ENCODE assay signal across 31 cellular contexts in genomic region chr19:43430976-43431375, GRCh38. TPM values are rescaled to one million over a fixed set of nuclear protein-coding genes. Genes with fewer than 3 reads are reported as not detected.
"Had no signal": no experiment of that assay in that cellular context is flagged by ENCODE, and none has a peak within 500 bp of the region (broad histone marks: within the 10 kb centered on the region; RNA-seq: fewer than 3 reads in every experiment).

No MANE protein-coding gene starts in this region.

- ATAC-seq: gastrocnemius medialis; left lobe of liver; mucosa of descending colon; naive thymus-derived CD8-positive, alpha-beta T cell; psoas muscle; sciatic nerve; stimulated activated naive CD8-positive, alpha-beta T cell treated with anti-CD3 and anti-CD28 coated beads, Interleukin-15, amount 100 ng/mL, for 72 hours had no signal

- H3K4me1 ChIP-seq: gastrocnemius medialis, psoas muscle, testis, tibial nerve had no signal

- H3K36me3 Mint-ChIP-seq: naive thymus-derived CD8-positive, alpha-beta T cell; stimulated activated naive B cell treated with anti-CD40 and anti-IgM and Interleukin-4, amounts not matched to agents 10 μg/mL and 1 μg/mL and 100 μg/mL, for 72 hours had no signal

- H3K36me3 ChIP-seq: gastrocnemius medialis, heart right ventricle, neutrophil, spleen, tibial nerve had no signal

- H3K4me1 Mint-ChIP-seq: endodermal cell had no signal

- H3K27me3 Mint-ChIP-seq: naive thymus-derived CD8-positive, alpha-beta T cell; stimulated activated naive CD8-positive, alpha-beta T cell treated with anti-CD3 and anti-CD28 coated beads, Interleukin-15, amount 100 ng/mL, for 72 hours had no signal

- H3K9me3 ChIP-seq: gastrocnemius medialis, heart right ventricle, mucosa of descending colon, neutrophil, psoas muscle, spleen, testis, tibial nerve had no signal

- H3K4me3 Mint-ChIP-seq: endodermal cell; naive thymus-derived CD8-positive, alpha-beta T cell; stimulated activated naive B cell treated with anti-CD40 and anti-IgM and Interleukin-4, amounts not matched to agents 10 μg/mL and 1 μg/mL and 100 μg/mL, for 72 hours had no signal

- H3K27me3 ChIP-seq: gastrocnemius medialis, neutrophil, spleen, testis, tibial nerve had no signal

- DNase-seq: effector CD4-positive, alpha-beta T cell; endodermal cell; gastrocnemius medialis; heart right ventricle; hypothalamus; mammary epithelial cell; mucosa of descending colon; psoas muscle; retina; spleen; stimulated activated CD4-positive, alpha-beta T cell treated with anti-CD3 and anti-CD28 coated beads, Interleukin-15, amount 100 ng/mL, for 24 hours; stimulated activated CD4-positive, alpha-beta T cell treated with anti-CD3 and anti-CD28 coated beads, Interleukin-1b, Interleukin-23, amount 100 ng/mL, for 48 hours; stimulated activated CD4-positive, alpha-beta T cell treated with anti-CD3 and anti-CD28 coated beads, Interleukin-4, amount 100 ng/mL, for 24 hours; stimulated activated naive B cell treated with anti-CD40 and anti-IgM and Interleukin-4, amounts not matched to agents 10 μg/mL and 1 μg/mL and 100 μg/mL, for 72 hours; stimulated activated naive CD8-positive, alpha-beta T cell treated with anti-CD3 and anti-CD28 coated beads, Interleukin-15, amount 100 ng/mL, for 72 hours; testis had no signal

- H3K27ac Mint-ChIP-seq: endodermal cell; stimulated activated naive B cell treated with anti-CD40 and anti-IgM and Interleukin-4, amounts not matched to agents 10 μg/mL and 1 μg/mL and 100 μg/mL, for 72 hours had no signal

- H3K4me3 ChIP-seq: coronary artery, gastrocnemius medialis, heart right ventricle, mucosa of descending colon, psoas muscle, spleen, testis, tibial nerve had no signal

- H3K9me3 Mint-ChIP-seq: endodermal cell; naive thymus-derived CD8-positive, alpha-beta T cell; stimulated activated naive B cell treated with anti-CD40 and anti-IgM and Interleukin-4, amounts not matched to agents 10 μg/mL and 1 μg/mL and 100 μg/mL, for 72 hours; stimulated activated naive CD8-positive, alpha-beta T cell treated with anti-CD3 and anti-CD28 coated beads, Interleukin-15, amount 100 ng/mL, for 72 hours had no signal

- FAIRE-seq: endothelial cell of umbilical vein, islet of Langerhans had no signal

- H3K27ac ChIP-seq: coronary artery, gastrocnemius medialis, heart right ventricle, neutrophil, psoas muscle, testis, tibial nerve had no signal

RNA-seq across cellular contexts. Expression of gene TEX101, which starts 16.3 kb away (rescaled TPM):
- total RNA-seq: dermis microvascular lymphatic vessel endothelial cell; endothelial cell of umbilical vein; fibroblast of lung; gastrocnemius medialis; heart right ventricle; left lobe of liver; mammary epithelial cell; naive thymus-derived CD8-positive, alpha-beta T cell; osteoblast; psoas muscle; sciatic nerve; skeletal muscle tissue; spleen; subcutaneous adipose tissue; tibial nerve; ureter had no signal
- polyA plus RNA-seq: endothelial cell of umbilical vein; fibroblast of lung; heart right ventricle; mammary epithelial cell; naive thymus-derived CD8-positive, alpha-beta T cell; neural cell; psoas muscle; spleen had no signal

RNA-seq across cellular contexts. Expression of gene LYPD3, which starts 34.4 kb away (rescaled TPM):
- total RNA-seq: endothelial cell of umbilical vein, gastrocnemius medialis, osteoblast, psoas muscle, skeletal muscle tissue had no signal
- polyA plus RNA-seq: neural cell had no signal
